In the genomic region with DNA sequence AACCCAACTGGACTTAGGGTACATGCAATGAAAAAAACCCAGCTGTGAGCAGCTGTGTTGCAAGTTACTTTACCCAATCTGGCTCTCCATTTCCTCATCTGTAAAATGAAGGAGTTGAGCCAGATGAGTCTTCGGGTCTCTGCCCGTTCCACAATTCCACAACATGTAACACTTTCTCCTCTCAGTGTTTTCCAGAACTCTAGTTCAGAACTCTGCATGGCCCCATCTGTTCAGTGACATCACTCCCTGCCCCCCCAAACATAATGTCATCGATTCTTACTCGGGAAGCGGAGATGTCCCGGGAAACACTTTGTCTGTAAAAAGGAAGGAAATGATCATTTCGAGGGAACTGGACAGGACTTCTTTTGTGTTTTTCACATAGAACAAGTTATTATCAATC, we compare ENCODE assay signal across 1 cellular context.
TF ChIP-seq lines count a peak whose summit lies in the region.

No MANE protein-coding gene starts in this region.

TF ChIP-seq in HepG2, 621 proteins besides CTCF, POLR2A, EP300 and RAD21 (continued from another document):
- TF ChIP-seq, protein P1, sequence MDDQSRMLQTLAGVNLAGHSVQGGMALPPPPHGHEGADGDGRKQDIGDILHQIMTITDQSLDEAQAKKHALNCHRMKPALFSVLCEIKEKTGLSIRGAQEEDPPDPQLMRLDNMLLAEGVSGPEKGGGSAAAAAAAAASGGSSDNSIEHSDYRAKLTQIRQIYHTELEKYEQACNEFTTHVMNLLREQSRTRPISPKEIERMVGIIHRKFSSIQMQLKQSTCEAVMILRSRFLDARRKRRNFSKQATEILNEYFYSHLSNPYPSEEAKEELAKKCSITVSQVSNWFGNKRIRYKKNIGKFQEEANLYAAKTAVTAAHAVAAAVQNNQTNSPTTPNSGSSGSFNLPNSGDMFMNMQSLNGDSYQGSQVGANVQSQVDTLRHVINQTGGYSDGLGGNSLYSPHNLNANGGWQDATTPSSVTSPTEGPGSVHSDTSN (CRISPR knock-in tag; IDR thresholded peaks at IDR 0.05; ENCODE audit: borderline replicate concordance) = no peak
- TF ChIP-seq PLRG1 (conservative IDR thresholded peaks at IDR 0.05) = no peak
- TF ChIP-seq RFX5 (IDR thresholded peaks at IDR 0.05; ENCODE audit: low read depth, low read length) = no peak
- no peak for TF ChIP-seq ATF1 (CRISPR knock-in tag; IDR thresholded peaks at IDR 0.05)
- TF ChIP-seq, protein P2, sequence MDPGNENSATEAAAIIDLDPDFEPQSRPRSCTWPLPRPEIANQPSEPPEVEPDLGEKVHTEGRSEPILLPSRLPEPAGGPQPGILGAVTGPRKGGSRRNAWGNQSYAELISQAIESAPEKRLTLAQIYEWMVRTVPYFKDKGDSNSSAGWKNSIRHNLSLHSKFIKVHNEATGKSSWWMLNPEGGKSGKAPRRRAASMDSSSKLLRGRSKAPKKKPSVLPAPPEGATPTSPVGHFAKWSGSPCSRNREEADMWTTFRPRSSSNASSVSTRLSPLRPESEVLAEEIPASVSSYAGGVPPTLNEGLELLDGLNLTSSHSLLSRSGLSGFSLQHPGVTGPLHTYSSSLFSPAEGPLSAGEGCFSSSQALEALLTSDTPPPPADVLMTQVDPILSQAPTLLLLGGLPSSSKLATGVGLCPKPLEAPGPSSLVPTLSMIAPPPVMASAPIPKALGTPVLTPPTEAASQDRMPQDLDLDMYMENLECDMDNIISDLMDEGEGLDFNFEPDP (CRISPR knock-in tag; conservative IDR thresholded peaks at IDR 0.05) = no peak
- TF ChIP-seq, protein P3, sequence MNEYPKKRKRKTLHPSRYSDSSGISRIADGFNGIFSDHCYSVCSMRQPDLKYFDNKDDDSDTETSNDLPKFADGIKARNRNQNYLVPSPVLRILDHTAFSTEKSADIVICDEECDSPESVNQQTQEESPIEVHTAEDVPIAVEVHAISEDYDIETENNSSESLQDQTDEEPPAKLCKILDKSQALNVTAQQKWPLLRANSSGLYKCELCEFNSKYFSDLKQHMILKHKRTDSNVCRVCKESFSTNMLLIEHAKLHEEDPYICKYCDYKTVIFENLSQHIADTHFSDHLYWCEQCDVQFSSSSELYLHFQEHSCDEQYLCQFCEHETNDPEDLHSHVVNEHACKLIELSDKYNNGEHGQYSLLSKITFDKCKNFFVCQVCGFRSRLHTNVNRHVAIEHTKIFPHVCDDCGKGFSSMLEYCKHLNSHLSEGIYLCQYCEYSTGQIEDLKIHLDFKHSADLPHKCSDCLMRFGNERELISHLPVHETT (CRISPR knock-in tag; conservative IDR thresholded peaks at IDR 0.05) = no peak
- no peak for TF ChIP-seq ZNF766 (CRISPR knock-in tag; IDR thresholded peaks at IDR 0.05; ENCODE audit: borderline replicate concordance)
- TF ChIP-seq ZNF333 (CRISPR knock-in tag; IDR thresholded peaks at IDR 0.05; ENCODE audit: borderline replicate concordance) = no peak
- TF ChIP-seq, protein P4, sequence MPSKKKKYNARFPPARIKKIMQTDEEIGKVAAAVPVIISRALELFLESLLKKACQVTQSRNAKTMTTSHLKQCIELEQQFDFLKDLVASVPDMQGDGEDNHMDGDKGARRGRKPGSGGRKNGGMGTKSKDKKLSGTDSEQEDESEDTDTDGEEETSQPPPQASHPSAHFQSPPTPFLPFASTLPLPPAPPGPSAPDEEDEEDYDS (CRISPR knock-in tag; IDR thresholded peaks at IDR 0.05) = no peak
- no peak for TF ChIP-seq FOXA3 (CRISPR knock-in tag; IDR thresholded peaks at IDR 0.05)
- TF ChIP-seq, protein P5, sequence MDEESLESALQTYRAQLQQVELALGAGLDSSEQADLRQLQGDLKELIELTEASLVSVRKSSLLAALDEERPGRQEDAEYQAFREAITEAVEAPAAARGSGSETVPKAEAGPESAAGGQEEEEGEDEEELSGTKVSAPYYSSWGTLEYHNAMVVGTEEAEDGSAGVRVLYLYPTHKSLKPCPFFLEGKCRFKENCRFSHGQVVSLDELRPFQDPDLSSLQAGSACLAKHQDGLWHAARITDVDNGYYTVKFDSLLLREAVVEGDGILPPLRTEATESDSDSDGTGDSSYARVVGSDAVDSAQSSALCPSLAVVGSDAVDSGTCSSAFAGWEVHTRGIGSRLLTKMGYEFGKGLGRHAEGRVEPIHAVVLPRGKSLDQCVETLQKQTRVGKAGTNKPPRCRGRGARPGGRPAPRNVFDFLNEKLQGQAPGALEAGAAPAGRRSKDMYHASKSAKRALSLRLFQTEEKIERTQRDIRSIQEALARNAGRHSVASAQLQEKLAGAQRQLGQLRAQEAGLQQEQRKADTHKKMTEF (CRISPR knock-in tag; IDR thresholded peaks at IDR 0.05) = no peak
